Comparison of ENCODE assay signal across 15 cellular contexts in the genomic region with DNA sequence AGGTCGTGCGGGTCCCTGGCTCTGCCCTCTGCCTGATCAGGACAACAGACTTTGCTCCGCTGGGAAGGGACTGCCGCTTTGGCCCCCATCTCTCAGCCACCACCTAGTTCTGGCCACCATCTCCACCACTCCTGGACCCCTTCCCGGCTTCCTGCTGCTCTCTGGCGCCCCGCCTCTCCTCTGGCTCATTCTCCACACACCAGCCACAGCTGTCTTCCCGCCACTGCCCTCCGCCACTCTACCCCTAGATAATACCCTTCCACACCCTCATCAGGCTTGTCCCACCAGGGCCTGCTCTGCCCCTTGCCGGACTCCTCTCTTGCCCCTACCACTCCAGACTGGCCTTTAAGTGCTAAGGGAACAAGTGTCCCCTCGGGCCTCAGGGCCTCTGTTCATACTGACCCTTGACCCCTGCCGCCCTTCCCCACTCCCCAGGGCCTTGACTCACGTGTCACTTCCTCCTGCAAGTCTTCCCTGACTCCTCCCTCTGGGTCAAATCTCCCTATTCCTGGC. TPM values are rescaled to one million over a fixed set of nuclear protein-coding genes. Genes with fewer than 3 reads are reported as not detected.
DNase-seq lines count a peak whose midpoint lies in the region; ATAC-seq and TF ChIP-seq lines count a peak whose summit lies in the region.
"Had no signal": no experiment of that assay in that cellular context is flagged by ENCODE, and none has a peak within 500 bp of the region (broad histone marks: within the 10 kb centered on the region; RNA-seq: fewer than 3 reads in every experiment).

No MANE protein-coding gene starts in this region.

- no TSS peak for BruUV-seq in HCT116 (replicated peaks; lab: Mats Ljungman, UMichigan)

- DNase-seq in HCT116 (ENCODE audit: low read depth, low spot score) (no peak), left colon (peak; percentile 82), testis (peak; percentile 81)
- DNase-seq in naive thymus-derived CD8-positive, alpha-beta T cell: no peak
- no peak for DNase-seq in activated CD8-positive, alpha-beta T cell treated with anti-CD3 and anti-CD28 coated beads, Interleukin-2, amount 10 ng/mL, durations not matched to agents 7 days and 5 days
- DNase-seq: central memory CD4-positive, alpha-beta T cell; hippocampal formation; NCI-H748 treated with DMSO at 0.1 percent for 48 hours; stimulated activated CD4-positive, alpha-beta T cell treated with anti-CD3 and anti-CD28 coated beads, Interleukin-4, amount 100 ng/mL, for 4 hours had no signal

- H3K36me3 ChIP-seq in HCT116 (ENCODE audit: control insufficient read depth in 1 of 2, insufficient read depth in 2 of 2, low read length in 2 of 2) (no peaks in the 10 kb centered on the region), testis (ENCODE audit: low read depth, missing control alignments) (no peaks in the 10 kb centered on the region)

- no peak for TF ChIP-seq RAD21 in HCT116 (IDR thresholded peaks at IDR 0.05; ENCODE audit: low read depth)

- no peak for TF ChIP-seq POLR2A in HCT116 (IDR thresholded peaks at IDR 0.05; ENCODE audit: borderline replicate concordance, extremely low read depth, insufficient read depth, insufficient read length)
- no peak for TF ChIP-seq POLR2A in testis (IDR thresholded peaks at IDR 0.05)

- TF ChIP-seq CTCF in HCT116 (IDR thresholded peaks at IDR 0.05 in 2 of 3, conservative IDR thresholded peaks at IDR 0.05 in 1 of 3; ENCODE audit: borderline replicate concordance in 1 of 3, insufficient read depth in 1 of 3, low read depth in 2 of 3, low read length in 2 of 3): no peak
- no peak for TF ChIP-seq CTCF in brain (conservative IDR thresholded peaks at IDR 0.05)
- TF ChIP-seq CTCF in testis (IDR thresholded peaks at IDR 0.05): no peak

- no peaks in the 10 kb centered on the region for H3K9me2 ChIP-seq in HCT116 (ENCODE audit: insufficient read depth)

- ATAC-seq in HCT116: no peak
- peak; percentile 43 for ATAC-seq in left colon
- ATAC-seq in naive thymus-derived CD8-positive, alpha-beta T cell: no peak
- no peak for ATAC-seq in activated CD8-positive, alpha-beta T cell treated with anti-CD3 and anti-CD28 coated beads, Interleukin-2, amount 10 ng/mL, durations not matched to agents 7 days and 5 days
- ATAC-seq in HG03354 (IDR thresholded peaks at IDR 0.05; ENCODE audit: poor library complexity, severe bottlenecking, unreplicated experiment): no peak
- ATAC-seq in HG03520 (IDR thresholded peaks at IDR 0.05; ENCODE audit: unreplicated experiment): no peak

- H3K27ac Mint-ChIP-seq in brain: peak overlapping the region in 4 of 5 experiments; percentile 51 to 96 (median 61)
- H3K27ac Mint-ChIP-seq in naive thymus-derived CD8-positive, alpha-beta T cell: no peak overlapping the region
- no peak overlapping the region for H3K27ac Mint-ChIP-seq in activated CD8-positive, alpha-beta T cell treated with anti-CD3 and anti-CD28 coated beads, Interleukin-2, amount 10 ng/mL, durations not matched to agents 7 days and 5 days
- H3K27ac Mint-ChIP-seq: T-helper 1 cell treated with Interleukin-12 subunit alpha and Interleukin-12 subunit beta and Interleukin-4 antibody, amounts not matched to agents 30 μg/mL and 1 μg/mL, for 36 hours had no signal

- peaks cover 65% of the 10 kb centered on the region for H3K4me1 Mint-ChIP-seq in brain
- H3K4me1 Mint-ChIP-seq in naive thymus-derived CD8-positive, alpha-beta T cell: peaks cover 0 to 10% (median 8%) of the 10 kb centered on the region in 4 donors
- peaks cover 12% of the 10 kb centered on the region for H3K4me1 Mint-ChIP-seq in activated CD8-positive, alpha-beta T cell treated with anti-CD3 and anti-CD28 coated beads, Interleukin-2, amount 10 ng/mL, durations not matched to agents 7 days and 5 days (ENCODE audit: low read depth)

- CTCF ChIA-PET in HCT116 (lab: Charles Lee): interaction anchor here (1.1 to 2.6 kb wide), 2 partner anchors 12 to 273 kb away, joined by 3 to 10 read pairs; no protein-coding TSS in a partner anchor
- CTCF ChIA-PET in activated CD8-positive, alpha-beta T cell treated with anti-CD3 and anti-CD28 coated beads, Interleukin-2, amount 10 ng/mL, durations not matched to agents 7 days and 5 days (lab: Charles Lee): interaction anchor here (1.2 kb wide), 1 partner anchor 10 kb away, joined by 3 read pairs; no protein-coding TSS in a partner anchor

- H3K4me2 ChIP-seq in HCT116 (ENCODE audit: low read length): no peak overlapping the region

- no peaks in the 10 kb centered on the region for H3K79me2 ChIP-seq in HCT116 (ENCODE audit: insufficient read depth, low read length)

- H3K9me3 ChIP-seq in HCT116 (ENCODE audit: control insufficient read depth in 1 of 2, insufficient read depth in 1 of 2, low read depth in 1 of 2, low read length in 2 of 2) (no peaks in the 10 kb centered on the region), testis (no peaks in the 10 kb centered on the region)

- H3K27ac ChIP-seq in HCT116 (ENCODE audit: low read depth, low read length) (no peak overlapping the region), testis (peak overlapping the region; percentile 13 to 83)

- intact Hi-C loops in HCT116 (cut with micrococcal nuclease) (no loop called here), left colon (cut with DNase I, micrococcal nuclease) (no loop called here), testis (cut with DNase I; ENCODE audit: low total_unique reads) (no loop called here)

- peaks cover 38% of the 10 kb centered on the region for H3K27me3 Mint-ChIP-seq in brain
- peaks cover 18 to 45% (median 37%) of the 10 kb centered on the region in 5 donors for H3K27me3 Mint-ChIP-seq in naive thymus-derived CD8-positive, alpha-beta T cell
- peaks cover 29% of the 10 kb centered on the region for H3K27me3 Mint-ChIP-seq in activated CD8-positive, alpha-beta T cell treated with anti-CD3 and anti-CD28 coated beads, Interleukin-2, amount 10 ng/mL, durations not matched to agents 7 days and 5 days (ENCODE audit: low read depth)

- RAD21 ChIA-PET in HCT116 (lab: Charles Lee; ENCODE audit: low non-redundant PET in 1 of 2, low total read pairs in 2 of 2, uncharacterized antibody in 2 of 2, unreplicated experiment in 2 of 2): no interaction called here

- H3K4me1 ChIP-seq in HCT116 (ENCODE audit: control insufficient read depth in 1 of 2, insufficient read depth in 2 of 2, low read length in 2 of 2) (peaks cover 3 to 19% of the 10 kb centered on the region in 2 experiments; a peak in 3 of 4 replicates), testis (peaks cover 42% of the 10 kb centered on the region)

- H3K27me3 ChIP-seq in HCT116 (ENCODE audit: insufficient read depth, low read length) (no peaks in the 10 kb centered on the region; the same call in 1 of the 2 replicates), testis (no peaks in the 10 kb centered on the region)

- POLR2A ChIA-PET in HCT116 (lab: Charles Lee): interaction anchor here (0.8 kb wide), 1 partner anchor 286 kb away, joined by 3 read pairs; no protein-coding TSS in a partner anchor
- POLR2A ChIA-PET in naive thymus-derived CD8-positive, alpha-beta T cell (lab: Charles Lee): no interaction called here
- POLR2A ChIA-PET in activated CD8-positive, alpha-beta T cell treated with anti-CD3 and anti-CD28 coated beads, Interleukin-2, amount 10 ng/mL, durations not matched to agents 7 days and 5 days (lab: Charles Lee): no interaction called here

- H4K20me1 ChIP-seq in HCT116 (ENCODE audit: insufficient read depth): no peaks in the 10 kb centered on the region

- H3K4me3 Mint-ChIP-seq in brain: peak overlapping the region in 2 of 5 experiments; percentile 5 to 26
- H3K4me3 Mint-ChIP-seq in naive thymus-derived CD8-positive, alpha-beta T cell: no peak overlapping the region
- no peak overlapping the region for H3K4me3 Mint-ChIP-seq in activated CD8-positive, alpha-beta T cell treated with anti-CD3 and anti-CD28 coated beads, Interleukin-2, amount 10 ng/mL, durations not matched to agents 7 days and 5 days
- H3K4me3 Mint-ChIP-seq: T-helper 1 cell treated with Interleukin-12 subunit alpha and Interleukin-12 subunit beta and Interleukin-4 antibody, amounts not matched to agents 30 μg/mL and 1 μg/mL, for 36 hours had no signal

- peak overlapping the region; percentile 32 for H2AFZ ChIP-seq in HCT116 (ENCODE audit: low read depth, low read length, poor library complexity, severe bottlenecking)

- H3K9ac ChIP-seq in HCT116 (ENCODE audit: low read length): no peak overlapping the region

- H3K36me3 Mint-ChIP-seq in brain: no peaks in the 10 kb centered on the region
- peaks cover 0 to 2% (median 0%) of the 10 kb centered on the region in 3 donors for H3K36me3 Mint-ChIP-seq in naive thymus-derived CD8-positive, alpha-beta T cell
- H3K36me3 Mint-ChIP-seq in activated CD8-positive, alpha-beta T cell treated with anti-CD3 and anti-CD28 coated beads, Interleukin-2, amount 10 ng/mL, durations not matched to agents 7 days and 5 days (ENCODE audit: low read depth): no peaks in the 10 kb centered on the region

- H3K9me3 Mint-ChIP-seq in brain: peaks cover 0 to 5% (median 0%) of the 10 kb centered on the region in 5 experiments
- H3K9me3 Mint-ChIP-seq in naive thymus-derived CD8-positive, alpha-beta T cell: no peaks in the 10 kb centered on the region
- no peaks in the 10 kb centered on the region for H3K9me3 Mint-ChIP-seq in activated CD8-positive, alpha-beta T cell treated with anti-CD3 and anti-CD28 coated beads, Interleukin-2, amount 10 ng/mL, durations not matched to agents 7 days and 5 days (ENCODE audit: insufficient read depth)
- H3K9me3 Mint-ChIP-seq: T-helper 1 cell treated with Interleukin-12 subunit alpha and Interleukin-12 subunit beta and Interleukin-4 antibody, amounts not matched to agents 30 μg/mL and 1 μg/mL, for 36 hours had no signal

- whole genome bisulfite sequencing in testis, 2 donors: 43 to 46% methylated on average over 13 of the region's 13 CpGs

- H3K4me3 ChIP-seq in HCT116 (replicated peaks in 1 of 2; ENCODE audit: low read depth in 1 of 2, low read length in 2 of 2) (no peak overlapping the region), testis (no peak overlapping the region)

RNA-seq across cellular contexts. Expression of a gene that starts 3.0 kb away (rescaled TPM):
- total RNA-seq in HCT116 (2021; ENCODE audit: unreplicated experiment) (not detected), left colon (100 to 1,000 TPM; 323 to 423 TPM), testis (1 to 10 TPM; 3.4 to 5.2 TPM)
- polyA plus RNA-seq in HCT116 (2012): not detected in 2 replicates
- polyA plus RNA-seq in brain (ENCODE audit: insufficient read depth, low read depth, low replicate concordance) (not detected), testis (ENCODE audit: insufficient read depth, low read depth, low replicate concordance) (3.4 TPM)
- not detected for total RNA-seq in naive thymus-derived CD8-positive, alpha-beta T cell
- polyA plus RNA-seq in naive thymus-derived CD8-positive, alpha-beta T cell: not detected
- total RNA-seq in activated CD8-positive, alpha-beta T cell treated with anti-CD3 and anti-CD28 coated beads, Interleukin-2, amount 10 ng/mL, durations not matched to agents 7 days and 5 days: not detected
- total RNA-seq: M059J had no signal
- polyA plus RNA-seq: neural cell had no signal

RNA-seq across cellular contexts. Expression of a gene that starts 8.0 kb away (rescaled TPM):
- total RNA-seq in HCT116 (2021; ENCODE audit: unreplicated experiment) (0.34 TPM), left colon (10 to 100 TPM; 14.2 to 26.0 TPM), testis (10 to 100 TPM; 71.2 to 87.0 TPM)
- 0.18 and 0.67 TPM in 2 replicates for polyA plus RNA-seq in HCT116 (2012)
- polyA plus RNA-seq in brain (ENCODE audit: insufficient read depth, low read depth, low replicate concordance) (32.0 TPM), testis (ENCODE audit: insufficient read depth, low read depth, low replicate concordance) (61.6 TPM)
- under 1 TPM; 0.47 to 0.49 TPM for total RNA-seq in naive thymus-derived CD8-positive, alpha-beta T cell
- under 1 TPM in 2 of 3 donors, not detected in 1; 0.31 to 0.57 TPM for polyA plus RNA-seq in naive thymus-derived CD8-positive, alpha-beta T cell
- total RNA-seq in activated CD8-positive, alpha-beta T cell treated with anti-CD3 and anti-CD28 coated beads, Interleukin-2, amount 10 ng/mL, durations not matched to agents 7 days and 5 days: 10 to 100 TPM; 47.0 to 49.0 TPM
- polyA plus RNA-seq: neural cell had no signal

RNA-seq across cellular contexts. Expression of a gene that starts 26.3 kb away (rescaled TPM):
- total RNA-seq in HCT116 (2021; ENCODE audit: unreplicated experiment) (not detected), left colon (10 to 100 TPM; 13.2 to 30.4 TPM), testis (under 1 TPM in 1 of 2 donors, not detected in 1; 0.12 TPM)
- not detected in 2 replicates for polyA plus RNA-seq in HCT116 (2012)
- polyA plus RNA-seq in brain (ENCODE audit: insufficient read depth, low read depth, low replicate concordance) (4.1 TPM), testis (ENCODE audit: insufficient read depth, low read depth, low replicate concordance) (not detected)
- total RNA-seq in naive thymus-derived CD8-positive, alpha-beta T cell: not detected
- not detected for polyA plus RNA-seq in naive thymus-derived CD8-positive, alpha-beta T cell
- not detected for total RNA-seq in activated CD8-positive, alpha-beta T cell treated with anti-CD3 and anti-CD28 coated beads, Interleukin-2, amount 10 ng/mL, durations not matched to agents 7 days and 5 days
- total RNA-seq: M059J had no signal

Comparison
In these comparisons a context has a peak if more than half of its experiments do, and no peak if none do; other contexts are left out.
1. DNase-seq: peak in left colon (2 of 2) and testis (single experiment); none in HCT116 (single experiment), naive thymus-derived CD8-positive, alpha-beta T cell (0 of 10) and activated CD8-positive, alpha-beta T cell treated with anti-CD3 and anti-CD28 coated beads, Interleukin-2, amount 10 ng/mL, durations not matched to agents 7 days and 5 days (single experiment).
2. H3K27ac Mint-ChIP-seq: peak in brain (4 of 5); none in naive thymus-derived CD8-positive, alpha-beta T cell (0 of 10) and activated CD8-positive, alpha-beta T cell treated with anti-CD3 and anti-CD28 coated beads, Interleukin-2, amount 10 ng/mL, durations not matched to agents 7 days and 5 days (single experiment).
3. RNA of a gene that starts 3.0 kb away (total RNA-seq): 323 to 423 TPM in left colon; 3.4 to 5.2 TPM in testis, not detected in HCT116 (single experiment), not detected in naive thymus-derived CD8-positive, alpha-beta T cell and not detected in activated CD8-positive, alpha-beta T cell treated with anti-CD3 and anti-CD28 coated beads, Interleukin-2, amount 10 ng/mL, durations not matched to agents 7 days and 5 days; every median in the first group is over 10 times any median in the second.
4. RNA of a gene that starts 8.0 kb away (total RNA-seq): 71.2 to 87.0 TPM in testis, 47.0 to 49.0 TPM in activated CD8-positive, alpha-beta T cell treated with anti-CD3 and anti-CD28 coated beads, Interleukin-2, amount 10 ng/mL, durations not matched to agents 7 days and 5 days and 14.2 to 26.0 TPM in left colon; 0.47 to 0.49 TPM in naive thymus-derived CD8-positive, alpha-beta T cell and 0.34 TPM in HCT116 (single experiment); every median in the first group is over 10 times any median in the second.
5. RNA of a gene that starts 26.3 kb away (total RNA-seq): 13.2 to 30.4 TPM in left colon; 0.12 TPM in testis, not detected in activated CD8-positive, alpha-beta T cell treated with anti-CD3 and anti-CD28 coated beads, Interleukin-2, amount 10 ng/mL, durations not matched to agents 7 days and 5 days, not detected in HCT116 (single experiment) and not detected in naive thymus-derived CD8-positive, alpha-beta T cell; every median in the first group is over 10 times any median in the second.